ENCODE assay signal across 7 cellular contexts in the genomic region with DNA sequence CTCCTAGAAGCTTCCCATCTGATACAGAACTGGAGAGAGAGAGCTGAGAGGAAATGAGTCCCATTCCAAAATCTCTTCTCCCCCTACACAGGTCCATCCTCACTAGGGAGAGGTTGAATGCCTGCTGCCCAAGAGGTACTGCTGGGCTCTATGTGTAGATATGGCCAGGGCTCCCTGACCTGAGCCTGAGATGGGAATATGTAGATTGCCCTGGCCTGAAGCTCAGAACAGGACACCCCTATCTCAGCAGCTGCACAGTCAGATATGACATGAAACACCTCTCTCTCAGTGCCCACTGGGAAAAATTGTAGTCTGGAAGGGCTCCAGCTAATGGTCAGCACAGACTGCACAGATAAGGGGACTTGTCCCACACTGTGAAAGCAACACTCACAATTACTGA. TPM values are rescaled to one million over a fixed set of nuclear protein-coding genes. Genes with fewer than 3 reads are reported as not detected.
DNase-seq lines count a peak whose midpoint lies in the region; FAIRE-seq and TF ChIP-seq lines count a peak whose summit lies in the region.
"Had no signal": no experiment of that assay in that cellular context is flagged by ENCODE, and none has a peak within 500 bp of the region (broad histone marks: within the 10 kb centered on the region; RNA-seq: fewer than 3 reads in every experiment).

No MANE protein-coding gene starts in this region.

- no peak for TF ChIP-seq CTCF in BE2C (IDR thresholded peaks at IDR 0.05; ENCODE audit: low read depth, low read length)
- TF ChIP-seq CTCF in endothelial cell of umbilical vein (IDR thresholded peaks at IDR 0.05; ENCODE audit: extremely low read depth in 1 of 2, insufficient read depth in 1 of 2, low read depth in 1 of 2, low read length in 2 of 2): no peak
- TF ChIP-seq CTCF in osteoblast (IDR thresholded peaks at IDR 0.05; ENCODE audit: extremely low read depth, low read depth, low read length): no peak

- no peak for TF ChIP-seq POLR2A in endothelial cell of umbilical vein (IDR thresholded peaks at IDR 0.05; ENCODE audit: low read depth, low read length)

- POLR2A ChIA-PET in endothelial cell of umbilical vein (lab: Charles Lee): no interaction called here

- dilution Hi-C loops in endothelial cell of umbilical vein (cut with MboI; ENCODE audit: extremely low pct_ligation_motif_present, low sequenced_read_pairs): no loop called here

- H2AFZ ChIP-seq in endothelial cell of umbilical vein (ENCODE audit: low read depth, low read length) (no peak overlapping the region), osteoblast (ENCODE audit: low read length) (no peak overlapping the region)

- H3K27ac ChIP-seq in endothelial cell of umbilical vein (ENCODE audit: insufficient read depth, low read depth, low read length): no peak overlapping the region
- H3K27ac ChIP-seq in osteoblast (ENCODE audit: low read depth, low read length): peak overlapping the region; percentile 79

- H3K36me3 ChIP-seq in BE2C: no peaks in the 10 kb centered on the region
- no peaks in the 10 kb centered on the region for H3K36me3 ChIP-seq in endothelial cell of umbilical vein (ENCODE audit: control insufficient read depth in 2 of 2, extremely low read depth in 1 of 2, insufficient read depth in 2 of 2, low read length in 2 of 2)
- no peaks in the 10 kb centered on the region for H3K36me3 ChIP-seq in osteoblast (ENCODE audit: insufficient read depth, low read length)

- H3K4me3 ChIP-seq in BE2C (ENCODE audit: low read depth, low read length) (no peak overlapping the region), endothelial cell of umbilical vein (replicated peaks in 1 of 3; ENCODE audit: insufficient read depth in 1 of 3, low read depth in 1 of 3, low read length in 3 of 3) (no peak overlapping the region), osteoblast (ENCODE audit: insufficient read depth, low read length) (no peak overlapping the region)

- H4K20me1 ChIP-seq in endothelial cell of umbilical vein (replicated peaks; ENCODE audit: control insufficient read depth, extremely low read depth, insufficient read depth, low read length): no peaks in the 10 kb centered on the region
- no peaks in the 10 kb centered on the region for H4K20me1 ChIP-seq in osteoblast (ENCODE audit: insufficient read depth, low read length)

- H3K79me2 ChIP-seq in endothelial cell of umbilical vein (ENCODE audit: control insufficient read depth, insufficient read depth, low read length): no peaks in the 10 kb centered on the region
- H3K79me2 ChIP-seq in osteoblast (ENCODE audit: insufficient read depth, low read length): no peaks in the 10 kb centered on the region

- H3K27me3 ChIP-seq in BE2C (no peaks in the 10 kb centered on the region), endothelial cell of umbilical vein (ENCODE audit: control insufficient read depth in 2 of 2, insufficient read depth in 2 of 2, low read length in 2 of 2) (peaks cover 6 to 8% of the 10 kb centered on the region in 2 experiments), osteoblast (ENCODE audit: insufficient read depth, low read length) (no peaks in the 10 kb centered on the region)

- H3K9me1 ChIP-seq in endothelial cell of umbilical vein (replicated peaks; ENCODE audit: control insufficient read depth, extremely low read depth, insufficient read depth, low read length): no peaks in the 10 kb centered on the region

- H3K9me3 ChIP-seq in BE2C (no peaks in the 10 kb centered on the region), endothelial cell of umbilical vein (replicated peaks; ENCODE audit: control insufficient read depth, insufficient read depth, low read length) (no peaks in the 10 kb centered on the region), osteoblast (ENCODE audit: low read depth, low read length) (no peaks in the 10 kb centered on the region)

- DNase-seq in BE2C (peak; percentile 24), endothelial cell of umbilical vein (ENCODE audit: low read depth, low spot score) (peak; percentile 56), osteoblast (ENCODE audit: insufficient read length, low spot score, missing footprints) (no peak), NCI-H2196 treated with DMSO at 0.1 percent for 48 hours (lab: John Stamatoyannopoulos, UW; ENCODE audit: unreplicated experiment) (no peak), 8988T (no peak)
- no peak for DNase-seq in activated CD4-positive, CD25-positive, alpha-beta regulatory T cell treated with anti-CD3 and anti-CD28 coated beads, Interleukin-2, amount 50 U/mL, for 72 hours
- DNase-seq: activated naive CD4-positive, alpha-beta T cell treated with anti-CD3 and anti-CD28 coated beads, Interleukin-2, amount 10 ng/mL, durations not matched to agents 7 days and 5 days had no signal

- no peak for FAIRE-seq in endothelial cell of umbilical vein (lab: Jason Lieb, UNC)

- peaks cover 14% of the 10 kb centered on the region for H3K4me1 ChIP-seq in BE2C
- H3K4me1 ChIP-seq in endothelial cell of umbilical vein (ENCODE audit: control insufficient read depth, extremely low read depth, insufficient read depth, low read length): peaks cover 11% of the 10 kb centered on the region
- H3K4me1 ChIP-seq in osteoblast (ENCODE audit: insufficient read depth, low read length): peaks cover 17% of the 10 kb centered on the region

- no peak overlapping the region for H3K9ac ChIP-seq in endothelial cell of umbilical vein (replicated peaks; ENCODE audit: extremely low read depth, insufficient read depth, low read length)

- H3K4me2 ChIP-seq in endothelial cell of umbilical vein (ENCODE audit: insufficient read depth, low read length) (no peak overlapping the region), osteoblast (ENCODE audit: insufficient read depth, low read length) (peak overlapping the region; percentile 71)

- CTCF ChIA-PET in endothelial cell of umbilical vein (lab: Charles Lee): interaction anchor here (1.0 to 1.3 kb wide), 2 partner anchors 72 to 117 kb away, joined by 3 read pairs; partner anchors contain the start of gene IFIT2

- intact Hi-C loops in endothelial cell of umbilical vein (cut with micrococcal nuclease): no loop called here

- no TSS peak for BruUV-seq in endothelial cell of umbilical vein (replicated peaks; lab: Mats Ljungman, UMichigan)

TF ChIP-seq in endothelial cell of umbilical vein, 7 proteins besides CTCF, POLR2A, EP300 and RAD21 (continues in another document):
- TF ChIP-seq EZH2 (IDR thresholded peaks at IDR 0.05; ENCODE audit: borderline replicate concordance, low read depth, low read length, severe bottlenecking) (no peak), JUN (IDR thresholded peaks at IDR 0.05; ENCODE audit: borderline replicate concordance, insufficient read depth, insufficient read length, low read depth) (no peak)
- TF ChIP-seq, protein P1, sequence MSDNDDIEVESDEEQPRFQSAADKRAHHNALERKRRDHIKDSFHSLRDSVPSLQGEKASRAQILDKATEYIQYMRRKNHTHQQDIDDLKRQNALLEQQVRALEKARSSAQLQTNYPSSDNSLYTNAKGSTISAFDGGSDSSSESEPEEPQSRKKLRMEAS (IDR thresholded peaks at IDR 0.05; ENCODE audit: insufficient read depth, insufficient read length): no peak

RNA-seq across cellular contexts. Expression of gene IFIT1B, which starts 3.1 kb away (rescaled TPM):
- not detected for polyA plus RNA-seq in BE2C (2012; ENCODE audit: insufficient read depth, insufficient read length, low read depth)
- total RNA-seq in endothelial cell of umbilical vein: not detected in 2 replicates
- not detected in 2 replicates for polyA plus RNA-seq in endothelial cell of umbilical vein
- polyA plus RNA-seq in endothelial cell of umbilical vein (2011; cell fraction: cytosol; rRNA removed): not detected in 2 replicates
- polyA plus RNA-seq in endothelial cell of umbilical vein (2011; cell fraction: nucleus; rRNA removed): not detected in 2 replicates
- polyA plus RNA-seq in endothelial cell of umbilical vein (2012): not detected in 2 replicates
- not detected in 2 replicates for polyA minus RNA-seq in endothelial cell of umbilical vein
- polyA minus RNA-seq in endothelial cell of umbilical vein (2011; cell fraction: cytosol; rRNA and poly(A)+ RNA removed): not detected
- polyA minus RNA-seq in endothelial cell of umbilical vein (2011; cell fraction: nucleus; rRNA and poly(A)+ RNA removed): not detected in 2 replicates
- total RNA-seq in osteoblast: not detected in 2 replicates

RNA-seq across cellular contexts. Expression of gene IFIT1, which starts 17.7 kb away (rescaled TPM):
- 1.1 TPM for polyA plus RNA-seq in BE2C (2012; ENCODE audit: insufficient read depth, insufficient read length, low read depth)
- total RNA-seq in endothelial cell of umbilical vein (0.39 and 0.75 TPM in 2 replicates), osteoblast (19.7 and 34.4 TPM in 2 replicates)
- polyA plus RNA-seq in endothelial cell of umbilical vein: 0.51 and 0.57 TPM in 2 replicates
- 0.63 and 0.82 TPM in 2 replicates for polyA plus RNA-seq in endothelial cell of umbilical vein (2011; cell fraction: cytosol; rRNA removed)
- 0.60 and 0.66 TPM in 2 replicates for polyA plus RNA-seq in endothelial cell of umbilical vein (2011; cell fraction: nucleus; rRNA removed)
- polyA plus RNA-seq in endothelial cell of umbilical vein (2012): 1.2 and 1.6 TPM in 2 replicates
- 0.51 and 0.68 TPM in 2 replicates for polyA minus RNA-seq in endothelial cell of umbilical vein
- 1.0 TPM for polyA minus RNA-seq in endothelial cell of umbilical vein (2011; cell fraction: cytosol; rRNA and poly(A)+ RNA removed)
- 0.10 TPM in 1 of 2 replicates, not detected in the other for polyA minus RNA-seq in endothelial cell of umbilical vein (2011; cell fraction: nucleus; rRNA and poly(A)+ RNA removed)

RNA-seq across cellular contexts. Expression of gene IFIT5, which starts 39.7 kb away (rescaled TPM):
- 11.6 TPM for polyA plus RNA-seq in BE2C (2012; ENCODE audit: insufficient read depth, insufficient read length, low read depth)
- 3.2 and 4.0 TPM in 2 replicates for total RNA-seq in endothelial cell of umbilical vein
- polyA plus RNA-seq in endothelial cell of umbilical vein: 0.97 and 1.0 TPM in 2 replicates
- 1.3 and 1.4 TPM in 2 replicates for polyA plus RNA-seq in endothelial cell of umbilical vein (2011; cell fraction: cytosol; rRNA removed)
- 0.55 and 0.70 TPM in 2 replicates for polyA plus RNA-seq in endothelial cell of umbilical vein (2011; cell fraction: nucleus; rRNA removed)
- 0.49 and 0.56 TPM in 2 replicates for polyA plus RNA-seq in endothelial cell of umbilical vein (2012)
- polyA minus RNA-seq in endothelial cell of umbilical vein: 1.3 and 1.7 TPM in 2 replicates
- polyA minus RNA-seq in endothelial cell of umbilical vein (2011; cell fraction: cytosol; rRNA and poly(A)+ RNA removed): 1.0 TPM
- polyA minus RNA-seq in endothelial cell of umbilical vein (2011; cell fraction: nucleus; rRNA and poly(A)+ RNA removed): 1.0 and 1.3 TPM in 2 replicates
- 30.4 and 39.1 TPM in 2 replicates for total RNA-seq in osteoblast

RNA-seq across cellular contexts. Expression of gene IFIT3, which starts 46.9 kb away (rescaled TPM):
- 0.71 TPM for polyA plus RNA-seq in BE2C (2012; ENCODE audit: insufficient read depth, insufficient read length, low read depth)
- total RNA-seq in endothelial cell of umbilical vein (2.6 and 3.1 TPM in 2 replicates), osteoblast (33.9 and 43.8 TPM in 2 replicates)
- polyA plus RNA-seq in endothelial cell of umbilical vein: 0.91 and 1.2 TPM in 2 replicates
- polyA plus RNA-seq in endothelial cell of umbilical vein (2011; cell fraction: cytosol; rRNA removed): 2.0 and 2.4 TPM in 2 replicates
- 0.68 and 1.1 TPM in 2 replicates for polyA plus RNA-seq in endothelial cell of umbilical vein (2011; cell fraction: nucleus; rRNA removed)
- polyA plus RNA-seq in endothelial cell of umbilical vein (2012): 1.4 and 1.7 TPM in 2 replicates
- polyA minus RNA-seq in endothelial cell of umbilical vein: 1.4 and 1.8 TPM in 2 replicates
- 3.0 TPM for polyA minus RNA-seq in endothelial cell of umbilical vein (2011; cell fraction: cytosol; rRNA and poly(A)+ RNA removed)
- 1.1 and 1.3 TPM in 2 replicates for polyA minus RNA-seq in endothelial cell of umbilical vein (2011; cell fraction: nucleus; rRNA and poly(A)+ RNA removed)

Comparison
In these comparisons a context has a peak if more than half of its experiments do, and no peak if none do; other contexts are left out.
1. DNase-seq: peak in BE2C (single experiment) and endothelial cell of umbilical vein (single experiment); none in osteoblast (single experiment), NCI-H2196 treated with DMSO at 0.1 percent for 48 hours (single experiment), activated CD4-positive, CD25-positive, alpha-beta regulatory T cell treated with anti-CD3 and anti-CD28 coated beads, Interleukin-2, amount 50 U/mL, for 72 hours (single experiment) and 8988T (single experiment).
2. RNA of gene IFIT1, which starts 17.7 kb away (total RNA-seq): 19.7 to 34.4 TPM in osteoblast; 0.39 to 0.75 TPM in endothelial cell of umbilical vein; every median in the first group is over 10 times any median in the second.